1 cellular context compared by ENCODE assay signal in the genomic region with DNA sequence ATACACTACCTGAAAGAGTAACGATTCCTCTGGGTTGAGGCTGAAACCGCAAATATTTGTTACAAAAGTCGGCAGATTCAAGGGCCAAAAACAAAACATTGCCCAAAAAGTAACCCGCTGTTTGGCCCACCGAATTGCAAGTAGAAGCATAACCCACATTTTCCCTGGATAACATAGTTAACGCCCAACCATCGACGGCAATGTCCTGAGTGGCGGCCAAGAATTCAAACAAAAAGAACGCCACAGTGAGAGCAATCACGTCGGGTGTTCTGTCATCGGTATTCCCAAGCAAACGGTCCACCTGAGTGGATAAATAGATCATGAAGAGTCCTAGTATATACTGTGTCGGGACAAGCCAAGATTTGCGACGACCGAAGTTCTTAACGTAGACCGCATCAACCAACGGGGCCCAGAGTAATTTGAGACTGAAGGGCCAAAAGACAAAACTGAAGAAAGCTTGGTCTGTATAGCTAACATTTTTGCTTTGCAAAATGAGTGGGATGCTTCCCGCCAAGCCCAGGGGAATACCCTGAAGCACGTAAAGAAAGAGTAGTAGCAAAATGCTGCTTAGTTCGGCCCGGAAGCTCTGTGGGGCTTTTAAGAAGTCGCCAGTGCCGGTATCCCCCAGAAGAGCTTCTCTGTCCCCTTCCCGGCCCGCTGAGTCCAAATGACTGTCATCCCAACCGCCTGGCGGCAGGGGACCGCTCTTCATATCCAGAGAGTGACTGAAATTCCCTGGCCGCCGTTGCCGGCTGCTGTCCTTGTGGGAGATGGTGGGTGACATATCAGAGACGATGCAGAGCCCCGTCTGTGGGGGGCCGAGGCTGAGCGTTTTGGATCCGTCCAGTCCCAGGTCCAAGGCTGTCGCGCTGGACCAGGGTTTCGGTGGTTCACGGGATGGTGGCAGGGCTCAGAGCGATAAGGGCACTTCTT.
TF ChIP-seq lines count a peak whose summit lies in the region.

No MANE protein-coding gene starts in this region.

TF ChIP-seq in HCT116, 20 proteins besides CTCF, POLR2A, EP300 and RAD21 (continued from another document):
- TF ChIP-seq POLR2AphosphoS5 (IDR thresholded peaks at IDR 0.05; ENCODE audit: low read depth, low read length) = no peak; the same call in 1 of the 2 replicates
- TF ChIP-seq, protein P1, sequence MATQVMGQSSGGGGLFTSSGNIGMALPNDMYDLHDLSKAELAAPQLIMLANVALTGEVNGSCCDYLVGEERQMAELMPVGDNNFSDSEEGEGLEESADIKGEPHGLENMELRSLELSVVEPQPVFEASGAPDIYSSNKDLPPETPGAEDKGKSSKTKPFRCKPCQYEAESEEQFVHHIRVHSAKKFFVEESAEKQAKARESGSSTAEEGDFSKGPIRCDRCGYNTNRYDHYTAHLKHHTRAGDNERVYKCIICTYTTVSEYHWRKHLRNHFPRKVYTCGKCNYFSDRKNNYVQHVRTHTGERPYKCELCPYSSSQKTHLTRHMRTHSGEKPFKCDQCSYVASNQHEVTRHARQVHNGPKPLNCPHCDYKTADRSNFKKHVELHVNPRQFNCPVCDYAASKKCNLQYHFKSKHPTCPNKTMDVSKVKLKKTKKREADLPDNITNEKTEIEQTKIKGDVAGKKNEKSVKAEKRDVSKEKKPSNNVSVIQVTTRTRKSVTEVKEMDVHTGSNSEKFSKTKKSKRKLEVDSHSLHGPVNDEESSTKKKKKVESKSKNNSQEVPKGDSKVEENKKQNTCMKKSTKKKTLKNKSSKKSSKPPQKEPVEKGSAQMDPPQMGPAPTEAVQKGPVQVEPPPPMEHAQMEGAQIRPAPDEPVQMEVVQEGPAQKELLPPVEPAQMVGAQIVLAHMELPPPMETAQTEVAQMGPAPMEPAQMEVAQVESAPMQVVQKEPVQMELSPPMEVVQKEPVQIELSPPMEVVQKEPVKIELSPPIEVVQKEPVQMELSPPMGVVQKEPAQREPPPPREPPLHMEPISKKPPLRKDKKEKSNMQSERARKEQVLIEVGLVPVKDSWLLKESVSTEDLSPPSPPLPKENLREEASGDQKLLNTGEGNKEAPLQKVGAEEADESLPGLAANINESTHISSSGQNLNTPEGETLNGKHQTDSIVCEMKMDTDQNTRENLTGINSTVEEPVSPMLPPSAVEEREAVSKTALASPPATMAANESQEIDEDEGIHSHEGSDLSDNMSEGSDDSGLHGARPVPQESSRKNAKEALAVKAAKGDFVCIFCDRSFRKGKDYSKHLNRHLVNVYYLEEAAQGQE (IDR thresholded peaks at IDR 0.05; ENCODE audit: low read depth) = no peak
TF ChIP-seq in HCT116: peak in this region for 0.
